Comparison of ENCODE assay signal across 26 cellular contexts in the genomic region with DNA sequence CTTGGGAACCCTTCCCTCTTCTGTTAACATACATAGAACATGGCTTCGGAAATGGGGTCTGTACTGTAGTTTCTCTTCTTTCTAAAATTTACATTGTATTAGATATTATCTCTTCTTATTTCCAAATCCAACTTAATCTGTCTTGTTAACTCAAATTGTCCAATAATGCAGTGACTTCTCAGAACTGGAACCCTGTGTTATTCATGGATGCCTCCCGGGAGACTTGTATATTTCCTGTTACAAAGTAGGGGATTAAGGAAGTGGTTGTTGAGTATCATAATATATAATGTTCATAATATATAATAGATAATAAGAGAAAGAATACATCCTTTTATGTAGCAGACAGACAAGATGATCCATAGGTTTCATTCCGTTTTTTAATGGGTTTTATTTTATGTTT.
DNase-seq lines count a peak whose midpoint lies in the region; ATAC-seq, FAIRE-seq and TF ChIP-seq lines count a peak whose summit lies in the region.
"Had no signal": no experiment of that assay in that cellular context is flagged by ENCODE, and none has a peak within 500 bp of the region (broad histone marks: within the 10 kb centered on the region; RNA-seq: fewer than 3 reads in every experiment).

No MANE protein-coding gene starts in this region.

- peak; percentile 6 for FAIRE-seq in kidney (lab: Jason Lieb, UNC)
- FAIRE-seq: A549, GM12891, GM19239 had no signal

- peaks cover 26 to 97% (median 78%) of the 10 kb centered on the region in 11 experiments; a peak in 18 of 22 replicates for H4K20me1 ChIP-seq in BLaER1 treated with 17β-estradiol and CSF1 and Interleukin-3, amounts not matched to agents 10 nM and 100 nM

- TF ChIP-seq POLR2A in adrenal gland (IDR thresholded peaks at IDR 0.05), result no peak

- H3K4me3 ChIP-seq in A673 (ENCODE audit: low read depth, low read length, poor library complexity, severe bottlenecking) (no peak overlapping the region), SK-N-MC (0 out of 2 replicates have a peak overlapping the region, but pooled peaks have one; percentile 7), kidney (ENCODE audit: low read length in 2 of 2) (no peak overlapping the region), adrenal gland (no peak overlapping the region)
- no peak overlapping the region for H3K4me3 ChIP-seq in BLaER1 treated with 17β-estradiol and CSF1 and Interleukin-3, amounts not matched to agents 10 nM and 100 nM
- H3K4me3 ChIP-seq: A549 had no signal

- intact Hi-C loops in A673 (cut with micrococcal nuclease; ENCODE audit: unreplicated experiment) (no loop called here), kidney (cut with DNase I) (no loop called here), adrenal gland (cut with DNase I) (no loop called here)

- H3K27me3 ChIP-seq in A673 (replicated peaks; ENCODE audit: insufficient read depth, low read depth, low read length, poor library complexity), result no peaks in the 10 kb centered on the region
- H3K27me3 ChIP-seq in BLaER1 treated with 17β-estradiol and CSF1 and Interleukin-3, amounts not matched to agents 10 nM and 100 nM, result no peaks in the 10 kb centered on the region
- H3K27me3 ChIP-seq in adrenal gland, result no peaks in the 10 kb centered on the region
- H3K27me3 ChIP-seq: BE2C had no signal

- POLR2A ChIA-PET in A673 (lab: Charles Lee; ENCODE audit: low non-redundant PET), result no interaction called here

- no peak for TF ChIP-seq CTCF in A673 (conservative IDR thresholded peaks at IDR 0.05; ENCODE audit: low read depth, low read length)
- no peak for TF ChIP-seq CTCF in kidney (IDR thresholded peaks at IDR 0.05; ENCODE audit: borderline replicate concordance, extremely low read depth, insufficient read depth)
- no peak for TF ChIP-seq CTCF in adrenal gland (IDR thresholded peaks at IDR 0.05)

- H3K4me1 ChIP-seq in A673 (ENCODE audit: insufficient read depth, low read length, poor library complexity, severe bottlenecking), result peaks cover 63% of the 10 kb centered on the region
- H3K4me1 ChIP-seq in BLaER1 treated with 17β-estradiol and CSF1 and Interleukin-3, amounts not matched to agents 10 nM and 100 nM, result peaks cover 7 to 31% (median 12%) of the 10 kb centered on the region in 10 experiments
- peaks cover 8 to 13% of the 10 kb centered on the region in 2 donors for H3K4me1 ChIP-seq in kidney (ENCODE audit: control insufficient read depth in 1 of 2, insufficient read depth in 1 of 2, low read depth in 1 of 2, low read length in 2 of 2)
- H3K4me1 ChIP-seq in adrenal gland (replicated peaks in 1 of 2), result peaks cover 0 to 20% of the 10 kb centered on the region in 2 donors
- H3K4me1 ChIP-seq: BE2C had no signal

- DNase-seq in A673 (ENCODE audit: low spot score) (peak; percentile 84), SK-N-MC (ENCODE audit: low read depth, low spot score) (peak; percentile 57), kidney (no peak), adrenal gland (no peak), GM03348 (ENCODE audit: low spot score) (no peak), SW 1271 (lab: John Stamatoyannopoulos, UW) (no peak)
- DNase-seq: ACHN; BE2C; C1 segment of cervical spinal cord; CD4-positive, alpha-beta memory T cell; CD4-positive, CD25-positive, alpha-beta regulatory T cell; CD8-positive, alpha-beta memory T cell; COR-L47; DMS 273 treated with DMSO at 0.1 percent for 48 hours; DMS153; DMS53; DMS79; DND-41; EL; GDM1 had no signal

- no peaks in the 10 kb centered on the region for H3K36me3 ChIP-seq in A673 (ENCODE audit: insufficient read depth, low read length, poor library complexity, severe bottlenecking)
- peaks cover 0 to 21% (median 10%) of the 10 kb centered on the region in 11 experiments; a peak in 13 of 22 replicates for H3K36me3 ChIP-seq in BLaER1 treated with 17β-estradiol and CSF1 and Interleukin-3, amounts not matched to agents 10 nM and 100 nM
- H3K36me3 ChIP-seq in SK-N-MC (ENCODE audit: insufficient read depth, low read length), result peaks cover 20% of the 10 kb centered on the region; the same call in 1 of the 2 replicates
- H3K36me3 ChIP-seq in kidney (ENCODE audit: control insufficient read depth in 1 of 2, insufficient read depth in 2 of 2, low read length in 2 of 2), result no peaks in the 10 kb centered on the region
- H3K36me3 ChIP-seq in adrenal gland (replicated peaks in 1 of 2), result no peaks in the 10 kb centered on the region
- H3K36me3 ChIP-seq: BE2C had no signal

- no TSS peak for BruUV-seq in A673 (replicated peaks; lab: Mats Ljungman, UMichigan)

- 90 to 95% (median 92%) methylated on average over 3 of the region's 3 CpGs for WGBS in adrenal gland, 4 donors

- CTCF ChIA-PET in A673 (lab: Charles Lee), result no interaction called here

- no peak for ATAC-seq in HG02981 (IDR thresholded peaks at IDR 0.05; ENCODE audit: unreplicated experiment)
- ATAC-seq: A549 had no signal

- peak overlapping the region; percentile 55 for H3K27ac ChIP-seq in A673 (ENCODE audit: low read depth, low read length, poor library complexity, severe bottlenecking)
- no peak overlapping the region for H3K27ac ChIP-seq in BLaER1 treated with 17β-estradiol and CSF1 and Interleukin-3, amounts not matched to agents 10 nM and 100 nM
- no peak overlapping the region for H3K27ac ChIP-seq in SK-N-MC
- H3K27ac ChIP-seq in kidney (ENCODE audit: low read depth in 2 of 2, low read length in 2 of 2), result no peak overlapping the region
- no peak overlapping the region for H3K27ac ChIP-seq in adrenal gland
- H3K27ac ChIP-seq: 22Rv1, A549 had no signal

- peak overlapping the region in 10 of 11 experiments; percentile 14 to 65 (median 35); a peak in 16 of 22 replicates for H3K4me2 ChIP-seq in BLaER1 treated with 17β-estradiol and CSF1 and Interleukin-3, amounts not matched to agents 10 nM and 100 nM

- H3K9me3 ChIP-seq in A673 (ENCODE audit: low read depth, low read length, poor library complexity, severe bottlenecking) (no peaks in the 10 kb centered on the region), SK-N-MC (ENCODE audit: low read depth, low read length) (no peaks in the 10 kb centered on the region), kidney (ENCODE audit: control insufficient read depth in 1 of 2, low read length in 2 of 2) (no peaks in the 10 kb centered on the region), adrenal gland (replicated peaks in 1 of 3) (no peaks in the 10 kb centered on the region)
- peaks cover 0 to 6% (median 0%) of the 10 kb centered on the region in 11 experiments; a peak in 1 of 22 replicates for H3K9me3 ChIP-seq in BLaER1 treated with 17β-estradiol and CSF1 and Interleukin-3, amounts not matched to agents 10 nM and 100 nM (replicated peaks in 1 of 11)
- H3K9me3 ChIP-seq: A549, BE2C had no signal

- no peak overlapping the region for H3K9ac ChIP-seq in BLaER1 treated with 17β-estradiol and CSF1 and Interleukin-3, amounts not matched to agents 10 nM and 100 nM
- H3K9ac ChIP-seq in SK-N-MC (ENCODE audit: insufficient read length) (no peak overlapping the region), kidney (ENCODE audit: low read length in 2 of 2) (no peak overlapping the region)

Comparison
In these comparisons a context has a peak if more than half of its experiments do, and no peak if none do; other contexts are left out.
1. DNase-seq: peak in A673 (single experiment) and SK-N-MC (single experiment); none in kidney (single experiment), adrenal gland (0 of 7), GM03348 (single experiment) and SW 1271 (0 of 2).